Comparison of ENCODE assay signal across 9 cellular contexts in genomic region chr16:29745853-29746345, GRCh38. TPM values are rescaled to one million over a fixed set of nuclear protein-coding genes. Genes with fewer than 3 reads are reported as not detected.
DNase-seq lines count a peak whose midpoint lies in the region; ATAC-seq and TF ChIP-seq lines count a peak whose summit lies in the region.
"Had no signal": no experiment of that assay in that cellular context is flagged by ENCODE, and none has a peak within 500 bp of the region (broad histone marks: within the 10 kb centered on the region; RNA-seq: fewer than 3 reads in every experiment).

Gene C16orf54 (minus strand): TSS chr16:29745990. CDS start chr16:29744951, 1,039 bp downstream.

- H3K9me3 ChIP-seq in neutrophil (no peaks in the 10 kb centered on the region), upper lobe of left lung (no peaks in the 10 kb centered on the region), neural progenitor cell (ENCODE audit: low read depth) (no peaks in the 10 kb centered on the region)

- peak in 1 of 4 donors; percentile 56 for TF ChIP-seq POLR2A in upper lobe of left lung (IDR thresholded peaks at IDR 0.05)

- H3K27me3 Mint-ChIP-seq in neural progenitor cell (ENCODE audit: insufficient read depth, low read depth), result peaks cover 14% of the 10 kb centered on the region

- H3K4me1 Mint-ChIP-seq in neural progenitor cell, result peaks cover 3% of the 10 kb centered on the region

- TF ChIP-seq CTCF in neutrophil (IDR thresholded peaks at IDR 0.05), result peak; percentile 13
- no peak for TF ChIP-seq CTCF in upper lobe of left lung (IDR thresholded peaks at IDR 0.05)
- no peak for TF ChIP-seq CTCF in neural progenitor cell (IDR thresholded peaks at IDR 0.05)

- DNase-seq in T-helper 22 cell (ENCODE audit: low read depth), result peak; percentile 95
- peak; percentile 33 for DNase-seq in activated naive CD8-positive, alpha-beta T cell treated with anti-CD3 and anti-CD28 coated beads, Interleukin-2, amount 50 U/mL, for 16 hours (ENCODE audit: low read depth, low spot score)
- peak; percentile 88 for DNase-seq in upper lobe of left lung
- DNase-seq in neural progenitor cell (ENCODE audit: low spot score), result no peak
- no peak for DNase-seq in NCI-H187 (lab: John Stamatoyannopoulos, UW)

- no peaks in the 10 kb centered on the region for H3K9me3 Mint-ChIP-seq in neural progenitor cell

- H3K27me3 ChIP-seq in neutrophil, result no peaks in the 10 kb centered on the region
- no peaks in the 10 kb centered on the region for H3K27me3 ChIP-seq in upper lobe of left lung
- H3K27me3 ChIP-seq in neural progenitor cell, result no peaks in the 10 kb centered on the region

- no peaks in the 10 kb centered on the region for H3F3A ChIP-seq in neural progenitor cell (ENCODE audit: low read depth)

- no peak within 1 kb of the TSS for H3K4me2 ChIP-seq in neural progenitor cell

- H3K36me3 ChIP-seq in neutrophil (peaks cover 38% of the 10 kb centered on the region), upper lobe of left lung (no peaks in the 10 kb centered on the region), neural progenitor cell (no peaks in the 10 kb centered on the region)

- H3K27ac ChIP-seq in neutrophil, result peak within 1 kb of the TSS; percentile 99
- H3K27ac ChIP-seq in upper lobe of left lung, result peak within 1 kb of the TSS; percentile 58 to 88 (median 76)
- no peak within 1 kb of the TSS for H3K27ac ChIP-seq in neural progenitor cell

- H3K4me3 ChIP-seq in neutrophil (ENCODE audit: low read depth in 1 of 2, low read length in 1 of 2), result peak within 1 kb of the TSS; percentile 94 to 100
- peak within 1 kb of the TSS in 3 of 4 donors; percentile 46 to 60 (median 47) for H3K4me3 ChIP-seq in upper lobe of left lung
- no peak within 1 kb of the TSS for H3K4me3 ChIP-seq in neural progenitor cell

- ATAC-seq in GM18858 (IDR thresholded peaks at IDR 0.05; ENCODE audit: unreplicated experiment), result peak; percentile 50
- ATAC-seq in HG03108 (IDR thresholded peaks at IDR 0.05; ENCODE audit: unreplicated experiment), result peak; percentile 84
- ATAC-seq in upper lobe of left lung (ENCODE audit: low FRiP score in 2 of 2), result peak; percentile 93 to 94

- H3K4me1 ChIP-seq in neutrophil (ENCODE audit: control insufficient read depth in 1 of 2, insufficient read depth in 1 of 2, low read depth in 1 of 2, low read length in 1 of 2) (peaks cover 87% of the 10 kb centered on the region in 2 experiments), upper lobe of left lung (no peaks in the 10 kb centered on the region), neural progenitor cell (no peaks in the 10 kb centered on the region)

- no peak within 1 kb of the TSS for H3K4me3 Mint-ChIP-seq in neural progenitor cell

- WGBS in upper lobe of left lung, 2 donors, result 55 to 63% methylated on average over 11 to 12 of the region's 12 CpGs

- no peak within 1 kb of the TSS for H2AFZ ChIP-seq in neural progenitor cell (replicated peaks)

- H3K79me2 ChIP-seq in neural progenitor cell (ENCODE audit: low read depth), result no peaks in the 10 kb centered on the region

- H3K27ac Mint-ChIP-seq in neural progenitor cell, result no peak within 1 kb of the TSS

- H3K36me3 Mint-ChIP-seq in neural progenitor cell, result no peaks in the 10 kb centered on the region

- no peak within 1 kb of the TSS for H3K9ac ChIP-seq in neural progenitor cell

- H4K20me1 ChIP-seq in neural progenitor cell (ENCODE audit: low read depth), result no peaks in the 10 kb centered on the region

- TF ChIP-seq EP300 in upper lobe of left lung (IDR thresholded peaks at IDR 0.05), result no peak

RNA-seq across cellular contexts. Expression of gene C16orf54, which starts in this region (rescaled TPM):
- total RNA-seq in upper lobe of left lung (10 to 100 TPM in 3 of 6 donors, 1 to 10 TPM in 3; 2.4 to 17.3 (median 7.5) TPM), neural progenitor cell (ENCODE audit: low replicate concordance) (not detected in 2 replicates)
- total RNA-seq: LHCN-M2 had no signal

Comparison
In these comparisons a context has a peak if more than half of its experiments do, and no peak if none do; other contexts are left out.
1. DNase-seq: peak in T-helper 22 cell (single experiment), activated naive CD8-positive, alpha-beta T cell treated with anti-CD3 and anti-CD28 coated beads, Interleukin-2, amount 50 U/mL, for 16 hours (single experiment) and upper lobe of left lung (2 of 2); none in neural progenitor cell (single experiment) and NCI-H187 (0 of 2).
2. Peak in every context shown above with its lines, with median percentiles within 50 percentile points of each other: ATAC-seq.